ENCODE assay signal across 1 cellular context in the genomic region with DNA sequence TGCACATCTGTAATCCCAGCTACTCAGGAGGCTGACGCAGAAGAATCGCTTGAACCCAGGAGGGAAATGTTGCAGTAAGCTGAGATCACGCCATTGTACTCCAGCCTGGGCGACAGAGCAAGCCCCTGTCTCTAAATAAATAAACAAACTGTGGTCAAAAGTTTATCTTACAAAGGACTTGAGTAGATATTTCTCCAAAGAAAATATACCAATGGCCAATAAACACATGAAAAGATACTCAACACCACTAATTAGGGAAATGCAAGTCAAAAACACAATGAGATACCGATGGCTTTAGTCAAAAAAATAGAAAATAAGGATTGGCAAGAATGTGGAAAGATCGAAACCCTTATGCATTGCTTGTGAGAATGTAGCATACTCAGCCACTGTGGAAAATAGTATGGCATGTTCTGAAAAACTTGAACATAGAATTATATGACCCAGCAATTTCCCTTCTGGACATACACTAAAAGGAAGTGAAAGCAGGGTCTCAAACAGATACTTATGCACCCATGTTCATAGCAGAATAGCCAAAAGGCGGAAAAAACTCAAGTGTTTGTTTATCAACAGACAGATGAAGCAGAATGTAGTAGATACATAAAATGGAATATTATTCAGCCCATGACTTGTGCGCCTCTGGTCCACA.
A peak's percentile ranks its signal among the peaks of the same experiment; 100 is the strongest.
TF ChIP-seq lines count a peak whose summit lies in the region.

No MANE protein-coding gene starts in this region.

TF ChIP-seq in HEK293, 187 proteins besides CTCF, POLR2A, EP300 and RAD21 (continued from another document):
- TF ChIP-seq, protein P1, sequence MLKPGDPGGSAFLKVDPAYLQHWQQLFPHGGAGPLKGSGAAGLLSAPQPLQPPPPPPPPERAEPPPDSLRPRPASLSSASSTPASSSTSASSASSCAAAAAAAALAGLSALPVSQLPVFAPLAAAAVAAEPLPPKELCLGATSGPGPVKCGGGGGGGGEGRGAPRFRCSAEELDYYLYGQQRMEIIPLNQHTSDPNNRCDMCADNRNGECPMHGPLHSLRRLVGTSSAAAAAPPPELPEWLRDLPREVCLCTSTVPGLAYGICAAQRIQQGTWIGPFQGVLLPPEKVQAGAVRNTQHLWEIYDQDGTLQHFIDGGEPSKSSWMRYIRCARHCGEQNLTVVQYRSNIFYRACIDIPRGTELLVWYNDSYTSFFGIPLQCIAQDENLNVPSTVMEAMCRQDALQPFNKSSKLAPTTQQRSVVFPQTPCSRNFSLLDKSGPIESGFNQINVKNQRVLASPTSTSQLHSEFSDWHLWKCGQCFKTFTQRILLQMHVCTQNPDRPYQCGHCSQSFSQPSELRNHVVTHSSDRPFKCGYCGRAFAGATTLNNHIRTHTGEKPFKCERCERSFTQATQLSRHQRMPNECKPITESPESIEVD (tag by site-specific recombination; IDR thresholded peaks at IDR 0.05), result peak; percentile 83
- 0 out of 2 replicates have a peak, but pooled peaks have one; percentile 33 for TF ChIP-seq TRIM28 (IDR thresholded peaks at IDR 0.05; ENCODE audit: borderline replicate concordance, low read length)
- TF ChIP-seq KLF10 (tag by site-specific recombination; IDR thresholded peaks at IDR 0.05), result 0 out of 2 replicates have a peak, but pooled peaks have one; percentile 34
- 0 out of 2 replicates have a peak, but pooled peaks have one; percentile 33 for TF ChIP-seq GLI2 (tag by site-specific recombination; IDR thresholded peaks at IDR 0.05; ENCODE audit: borderline replicate concordance, low read depth)
- peak; percentile 36; the same call in 1 of the 2 replicates for TF ChIP-seq ZNF629 (tag by site-specific recombination; IDR thresholded peaks at IDR 0.05)
- TF ChIP-seq TCF7L2 (IDR thresholded peaks at IDR 0.05; ENCODE audit: borderline replicate concordance, low read depth, low read length), result peak; percentile 67; the same call in 1 of the 2 replicates
- no peak for TF ChIP-seq ZBTB48 (tag by site-specific recombination; IDR thresholded peaks at IDR 0.05)
- peak; percentile 80 for TF ChIP-seq ZNF843 (tag by site-specific recombination; IDR thresholded peaks at IDR 0.05)
